Comparison of ENCODE assay signal across 1 cellular context in the genomic region with DNA sequence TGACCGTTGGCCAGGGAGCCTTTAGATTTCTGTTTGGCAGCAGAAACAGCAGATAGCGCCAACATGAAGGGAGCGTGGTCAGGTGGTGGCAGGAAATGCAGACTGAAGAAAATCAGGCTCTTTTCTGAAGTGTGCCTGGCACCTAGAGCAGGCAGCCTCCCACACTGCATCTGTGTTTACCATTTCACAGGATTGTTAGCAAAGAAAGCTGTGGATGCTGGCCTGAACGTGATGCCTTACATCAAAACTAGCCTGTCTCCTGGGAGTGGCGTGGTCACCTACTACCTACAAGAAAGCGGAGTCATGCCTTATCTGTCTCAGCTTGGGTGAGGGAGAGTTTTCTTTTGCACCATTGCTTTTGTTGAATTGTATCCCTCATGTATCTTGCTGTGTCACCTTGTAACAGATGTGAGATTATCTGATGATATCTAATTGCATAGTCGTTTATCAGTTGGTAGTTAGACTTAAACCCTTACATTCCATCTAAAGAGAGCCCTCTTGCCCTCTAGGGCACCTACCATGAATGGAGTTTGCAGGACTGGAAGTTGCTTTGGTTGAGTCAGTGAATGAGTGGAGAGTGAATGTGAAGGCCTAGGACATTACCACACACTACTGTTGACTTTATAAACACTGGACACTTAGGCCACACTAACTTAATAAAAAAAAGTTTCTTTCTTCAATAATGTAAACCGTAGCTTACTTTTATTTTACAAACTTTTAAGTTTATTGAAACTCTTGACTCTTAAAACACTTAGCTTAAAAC.
A peak's percentile ranks its signal among the peaks of the same experiment; 100 is the strongest.
TF ChIP-seq lines count a peak whose summit lies in the region.

No MANE protein-coding gene starts in this region.

TF ChIP-seq in HepG2, 621 proteins besides CTCF, POLR2A, EP300 and RAD21 (continued from another document and continues in another):
- TF ChIP-seq FOXA3 (CRISPR knock-in tag; IDR thresholded peaks at IDR 0.05) (peak; percentile 46; the same call in 1 of the 2 replicates), ZFP37 (CRISPR knock-in tag; IDR thresholded peaks at IDR 0.05; ENCODE audit: borderline replicate concordance) (no peak), KDM6A (CRISPR knock-in tag; IDR thresholded peaks at IDR 0.05; ENCODE audit: low read depth) (no peak), NFIC (IDR thresholded peaks at IDR 0.05; ENCODE audit: low read length) (no peak), CEBPG (CRISPR knock-in tag; IDR thresholded peaks at IDR 0.05) (0 out of 2 replicates have a peak, but pooled peaks have one; percentile 15), ZNF430 (CRISPR knock-in tag; IDR thresholded peaks at IDR 0.05) (no peak), GATAD1 (CRISPR knock-in tag; IDR thresholded peaks at IDR 0.05) (no peak), MED13 (CRISPR knock-in tag; IDR thresholded peaks at IDR 0.05) (no peak), KLF16 (CRISPR knock-in tag; IDR thresholded peaks at IDR 0.05) (0 out of 4 replicates have a peak, but pooled peaks of 1 of the 2 experiments have one; percentile 24), HMGA1 (CRISPR knock-in tag; conservative IDR thresholded peaks at IDR 0.05) (no peak), GABPB1 (CRISPR knock-in tag; IDR thresholded peaks at IDR 0.05) (no peak), FOXK2 (IDR thresholded peaks at IDR 0.05) (no peak), ZNF75D (CRISPR knock-in tag; IDR thresholded peaks at IDR 0.05; ENCODE audit: borderline replicate concordance) (no peak), KAT8 (CRISPR knock-in tag; IDR thresholded peaks at IDR 0.05) (0 out of 2 replicates have a peak, but pooled peaks have one; percentile 18), ZNF615 (CRISPR knock-in tag; IDR thresholded peaks at IDR 0.05; ENCODE audit: borderline replicate concordance) (no peak), MAFF (IDR thresholded peaks at IDR 0.05; ENCODE audit: low read depth, low read length) (no peak), ZNF501 (CRISPR knock-in tag; IDR thresholded peaks at IDR 0.05) (no peak), ZNF747 (CRISPR knock-in tag; IDR thresholded peaks at IDR 0.05; ENCODE audit: borderline replicate concordance) (no peak), ZNF570 (CRISPR knock-in tag; IDR thresholded peaks at IDR 0.05; ENCODE audit: borderline replicate concordance) (no peak), ZNF563 (CRISPR knock-in tag; IDR thresholded peaks at IDR 0.05) (no peak), KLF11 (CRISPR knock-in tag; IDR thresholded peaks at IDR 0.05) (no peak), ZNF335 (CRISPR knock-in tag; IDR thresholded peaks at IDR 0.05) (no peak), ZNF350 (CRISPR knock-in tag; IDR thresholded peaks at IDR 0.05; ENCODE audit: borderline replicate concordance, low read depth) (no peak), SNAPC2 (CRISPR knock-in tag; IDR thresholded peaks at IDR 0.05) (no peak), TBX3 (IDR thresholded peaks at IDR 0.05; ENCODE audit: borderline replicate concordance) (no peak), HOXA9 (CRISPR knock-in tag; IDR thresholded peaks at IDR 0.05; ENCODE audit: borderline replicate concordance) (no peak), ZNF781 (CRISPR knock-in tag; IDR thresholded peaks at IDR 0.05; ENCODE audit: borderline replicate concordance, not compliant biosample characterization) (no peak), KDM3A (CRISPR knock-in tag; IDR thresholded peaks at IDR 0.05; ENCODE audit: low read depth) (no peak), RFX1 (IDR thresholded peaks at IDR 0.05) (no peak), NFE2L1 (CRISPR knock-in tag; IDR thresholded peaks at IDR 0.05; ENCODE audit: borderline replicate concordance) (no peak), TOPORS (CRISPR knock-in tag; IDR thresholded peaks at IDR 0.05) (no peak), RAD51 (IDR thresholded peaks at IDR 0.05; ENCODE audit: borderline replicate concordance) (no peak), CBX2 (IDR thresholded peaks at IDR 0.05; ENCODE audit: low read depth, low read length) (no peak), CBX2 (CRISPR knock-in tag; IDR thresholded peaks at IDR 0.05; ENCODE audit: low read depth) (no peak), ZNF441 (CRISPR knock-in tag; IDR thresholded peaks at IDR 0.05; ENCODE audit: borderline replicate concordance) (no peak), ZBTB7B (CRISPR knock-in tag; IDR thresholded peaks at IDR 0.05) (no peak), ZNF619 (CRISPR knock-in tag; IDR thresholded peaks at IDR 0.05) (no peak)
- TF ChIP-seq, protein P1, sequence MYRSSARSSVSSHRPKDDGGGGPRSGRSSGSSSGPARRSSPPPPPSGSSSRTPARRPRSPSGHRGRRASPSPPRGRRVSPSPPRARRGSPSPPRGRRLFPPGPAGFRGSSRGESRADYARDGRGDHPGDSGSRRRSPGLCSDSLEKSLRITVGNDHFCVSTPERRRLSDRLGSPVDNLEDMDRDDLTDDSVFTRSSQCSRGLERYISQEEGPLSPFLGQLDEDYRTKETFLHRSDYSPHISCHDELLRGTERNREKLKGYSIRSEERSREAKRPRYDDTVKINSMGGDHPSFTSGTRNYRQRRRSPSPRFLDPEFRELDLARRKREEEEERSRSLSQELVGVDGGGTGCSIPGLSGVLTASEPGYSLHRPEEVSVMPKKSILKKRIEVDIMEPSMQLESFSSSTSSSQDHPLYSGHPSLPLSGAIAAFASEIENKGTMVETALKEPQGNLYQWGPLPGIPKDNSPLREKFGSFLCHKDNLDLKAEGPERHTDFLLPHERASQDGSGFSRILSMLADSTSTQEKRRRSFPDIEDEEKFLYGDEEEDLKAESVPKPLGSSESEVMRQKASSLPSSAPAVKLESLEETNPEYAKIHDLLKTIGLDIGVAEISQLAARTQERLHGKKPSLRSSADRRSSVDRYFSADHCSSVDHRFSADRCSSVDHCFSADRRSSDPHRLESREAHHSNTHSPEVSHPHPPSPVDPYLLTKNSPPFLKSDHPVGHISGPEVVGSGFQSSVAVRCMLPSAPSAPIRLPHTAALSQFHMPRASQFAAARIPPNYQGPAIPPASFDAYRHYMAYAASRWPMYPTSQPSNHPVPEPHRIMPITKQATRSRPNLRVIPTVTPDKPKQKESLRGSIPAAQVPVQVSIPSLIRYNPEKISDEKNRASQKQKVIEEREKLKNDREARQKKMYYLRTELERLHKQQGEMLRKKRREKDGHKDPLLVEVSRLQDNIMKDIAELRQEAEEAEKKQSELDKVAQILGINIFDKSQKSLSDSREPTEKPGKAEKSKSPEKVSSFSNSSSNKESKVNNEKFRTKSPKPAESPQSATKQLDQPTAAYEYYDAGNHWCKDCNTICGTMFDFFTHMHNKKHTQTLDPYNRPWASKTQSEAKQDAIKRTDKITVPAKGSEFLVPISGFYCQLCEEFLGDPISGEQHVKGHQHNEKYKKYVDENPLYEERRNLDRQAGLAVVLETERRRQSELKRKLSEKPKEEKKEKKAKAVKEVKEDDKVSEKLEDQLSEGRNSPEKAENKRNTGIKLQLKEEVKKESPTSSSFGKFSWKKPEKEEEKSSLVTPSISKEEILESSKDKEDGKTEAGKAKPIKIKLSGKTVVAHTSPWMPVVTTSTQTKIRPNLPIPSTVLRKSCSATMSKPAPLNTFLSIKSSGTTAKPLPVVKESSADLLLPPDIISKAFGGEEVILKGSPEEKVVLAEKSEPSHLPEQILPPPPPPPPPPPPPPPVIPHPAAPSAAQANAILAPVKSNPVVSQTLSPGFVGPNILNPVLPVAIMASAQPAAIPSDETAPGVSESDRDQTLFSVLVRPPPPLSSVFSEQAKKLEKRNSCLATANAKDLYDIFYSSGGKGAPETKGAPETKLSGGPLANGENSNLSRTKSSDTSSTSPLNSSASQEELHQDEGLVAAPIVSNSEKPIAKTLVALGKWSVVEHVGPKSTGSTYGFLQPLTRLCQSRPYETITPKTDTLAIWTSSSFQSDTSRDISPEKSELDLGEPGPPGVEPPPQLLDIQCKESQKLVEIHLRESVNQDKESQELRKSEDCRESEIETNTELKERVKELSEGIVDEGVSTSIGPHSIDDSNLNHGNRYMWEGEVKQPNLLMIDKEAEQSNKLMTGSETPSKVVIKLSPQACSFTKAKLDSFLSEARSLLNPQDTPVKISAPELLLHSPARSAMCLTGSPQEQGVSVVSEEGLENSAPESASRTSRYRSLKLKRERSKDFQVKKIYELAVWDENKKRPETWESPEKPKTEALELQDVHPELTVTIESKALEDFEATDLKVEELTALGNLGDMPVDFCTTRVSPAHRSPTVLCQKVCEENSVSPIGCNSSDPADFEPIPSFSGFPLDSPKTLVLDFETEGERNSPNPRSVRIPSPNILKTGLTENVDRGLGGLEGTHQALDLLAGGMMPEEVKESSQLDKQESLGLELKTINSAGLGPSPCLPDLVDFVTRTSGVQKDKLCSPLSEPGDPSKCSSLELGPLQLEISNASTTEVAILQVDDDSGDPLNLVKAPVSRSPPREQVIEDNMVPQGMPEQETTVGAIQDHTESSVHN (CRISPR knock-in tag; IDR thresholded peaks at IDR 0.05) = no peak
- TF ChIP-seq, protein P2, sequence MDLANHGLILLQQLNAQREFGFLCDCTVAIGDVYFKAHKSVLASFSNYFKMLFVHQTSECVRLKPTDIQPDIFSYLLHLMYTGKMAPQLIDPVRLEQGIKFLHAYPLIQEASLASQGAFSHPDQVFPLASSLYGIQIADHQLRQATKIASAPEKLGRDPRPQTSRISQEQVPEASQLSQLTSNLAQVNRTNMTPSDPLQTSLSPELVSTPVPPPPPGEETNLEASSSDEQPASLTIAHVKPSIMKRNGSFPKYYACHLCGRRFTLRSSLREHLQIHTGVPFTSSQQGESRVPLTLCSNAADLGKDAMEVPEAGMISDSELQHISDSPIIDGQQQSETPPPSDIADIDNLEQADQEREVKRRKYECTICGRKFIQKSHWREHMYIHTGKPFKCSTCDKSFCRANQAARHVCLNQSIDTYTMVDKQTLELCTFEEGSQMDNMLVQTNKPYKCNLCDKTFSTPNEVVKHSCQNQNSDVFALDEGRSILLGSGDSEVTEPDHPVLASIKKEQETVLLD (CRISPR knock-in tag; IDR thresholded peaks at IDR 0.05; ENCODE audit: low read depth) = no peak
- TF ChIP-seq, protein P3, sequence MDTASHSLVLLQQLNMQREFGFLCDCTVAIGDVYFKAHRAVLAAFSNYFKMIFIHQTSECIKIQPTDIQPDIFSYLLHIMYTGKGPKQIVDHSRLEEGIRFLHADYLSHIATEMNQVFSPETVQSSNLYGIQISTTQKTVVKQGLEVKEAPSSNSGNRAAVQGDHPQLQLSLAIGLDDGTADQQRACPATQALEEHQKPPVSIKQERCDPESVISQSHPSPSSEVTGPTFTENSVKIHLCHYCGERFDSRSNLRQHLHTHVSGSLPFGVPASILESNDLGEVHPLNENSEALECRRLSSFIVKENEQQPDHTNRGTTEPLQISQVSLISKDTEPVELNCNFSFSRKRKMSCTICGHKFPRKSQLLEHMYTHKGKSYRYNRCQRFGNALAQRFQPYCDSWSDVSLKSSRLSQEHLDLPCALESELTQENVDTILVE (CRISPR knock-in tag; IDR thresholded peaks at IDR 0.05) = peak; percentile 36; the same call in 1 of the 2 replicates
- TF ChIP-seq, protein P4, sequence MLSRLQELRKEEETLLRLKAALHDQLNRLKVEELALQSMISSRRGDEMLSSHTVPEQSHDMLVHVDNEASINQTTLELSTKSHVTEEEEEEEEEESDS (CRISPR knock-in tag; IDR thresholded peaks at IDR 0.05; ENCODE audit: borderline replicate concordance) = no peak
- TF ChIP-seq, protein P5, sequence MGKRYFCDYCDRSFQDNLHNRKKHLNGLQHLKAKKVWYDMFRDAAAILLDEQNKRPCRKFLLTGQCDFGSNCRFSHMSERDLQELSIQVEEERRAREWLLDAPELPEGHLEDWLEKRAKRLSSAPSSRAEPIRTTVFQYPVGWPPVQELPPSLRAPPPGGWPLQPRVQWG (CRISPR knock-in tag; IDR thresholded peaks at IDR 0.05; ENCODE audit: borderline replicate concordance, low read depth) = no peak
- TF ChIP-seq, protein P6, sequence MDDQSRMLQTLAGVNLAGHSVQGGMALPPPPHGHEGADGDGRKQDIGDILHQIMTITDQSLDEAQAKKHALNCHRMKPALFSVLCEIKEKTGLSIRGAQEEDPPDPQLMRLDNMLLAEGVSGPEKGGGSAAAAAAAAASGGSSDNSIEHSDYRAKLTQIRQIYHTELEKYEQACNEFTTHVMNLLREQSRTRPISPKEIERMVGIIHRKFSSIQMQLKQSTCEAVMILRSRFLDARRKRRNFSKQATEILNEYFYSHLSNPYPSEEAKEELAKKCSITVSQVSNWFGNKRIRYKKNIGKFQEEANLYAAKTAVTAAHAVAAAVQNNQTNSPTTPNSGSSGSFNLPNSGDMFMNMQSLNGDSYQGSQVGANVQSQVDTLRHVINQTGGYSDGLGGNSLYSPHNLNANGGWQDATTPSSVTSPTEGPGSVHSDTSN (CRISPR knock-in tag; IDR thresholded peaks at IDR 0.05; ENCODE audit: borderline replicate concordance) = no peak
- TF ChIP-seq, protein P7, sequence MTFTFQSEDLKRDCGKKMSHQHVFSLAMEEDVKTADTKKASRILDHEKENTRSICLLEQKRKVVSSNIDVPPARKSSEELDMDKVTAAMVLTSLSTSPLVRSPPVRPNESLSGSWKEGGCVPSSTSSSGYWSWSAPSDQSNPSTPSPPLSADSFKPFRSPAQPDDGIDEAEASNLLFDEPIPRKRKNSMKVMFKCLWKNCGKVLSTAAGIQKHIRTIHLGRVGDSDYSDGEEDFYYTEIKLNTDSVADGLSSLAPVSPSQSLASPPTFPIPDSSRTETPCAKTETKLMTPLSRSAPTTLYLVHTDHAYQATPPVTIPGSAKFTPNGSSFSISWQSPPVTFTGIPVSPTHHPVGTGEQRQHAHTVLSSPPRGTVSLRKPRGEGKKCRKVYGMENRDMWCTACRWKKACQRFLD (CRISPR knock-in tag; IDR thresholded peaks at IDR 0.05; ENCODE audit: borderline replicate concordance) = no peak
- TF ChIP-seq, protein P8, sequence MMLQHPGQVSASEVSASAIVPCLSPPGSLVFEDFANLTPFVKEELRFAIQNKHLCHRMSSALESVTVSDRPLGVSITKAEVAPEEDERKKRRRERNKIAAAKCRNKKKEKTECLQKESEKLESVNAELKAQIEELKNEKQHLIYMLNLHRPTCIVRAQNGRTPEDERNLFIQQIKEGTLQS (CRISPR knock-in tag; IDR thresholded peaks at IDR 0.05) = no peak
- TF ChIP-seq, protein P9, sequence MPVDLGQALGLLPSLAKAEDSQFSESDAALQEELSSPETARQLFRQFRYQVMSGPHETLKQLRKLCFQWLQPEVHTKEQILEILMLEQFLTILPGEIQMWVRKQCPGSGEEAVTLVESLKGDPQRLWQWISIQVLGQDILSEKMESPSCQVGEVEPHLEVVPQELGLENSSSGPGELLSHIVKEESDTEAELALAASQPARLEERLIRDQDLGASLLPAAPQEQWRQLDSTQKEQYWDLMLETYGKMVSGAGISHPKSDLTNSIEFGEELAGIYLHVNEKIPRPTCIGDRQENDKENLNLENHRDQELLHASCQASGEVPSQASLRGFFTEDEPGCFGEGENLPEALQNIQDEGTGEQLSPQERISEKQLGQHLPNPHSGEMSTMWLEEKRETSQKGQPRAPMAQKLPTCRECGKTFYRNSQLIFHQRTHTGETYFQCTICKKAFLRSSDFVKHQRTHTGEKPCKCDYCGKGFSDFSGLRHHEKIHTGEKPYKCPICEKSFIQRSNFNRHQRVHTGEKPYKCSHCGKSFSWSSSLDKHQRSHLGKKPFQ (CRISPR knock-in tag; IDR thresholded peaks at IDR 0.05; ENCODE audit: insufficient replicate concordance) = no peak
- TF ChIP-seq, protein P10, sequence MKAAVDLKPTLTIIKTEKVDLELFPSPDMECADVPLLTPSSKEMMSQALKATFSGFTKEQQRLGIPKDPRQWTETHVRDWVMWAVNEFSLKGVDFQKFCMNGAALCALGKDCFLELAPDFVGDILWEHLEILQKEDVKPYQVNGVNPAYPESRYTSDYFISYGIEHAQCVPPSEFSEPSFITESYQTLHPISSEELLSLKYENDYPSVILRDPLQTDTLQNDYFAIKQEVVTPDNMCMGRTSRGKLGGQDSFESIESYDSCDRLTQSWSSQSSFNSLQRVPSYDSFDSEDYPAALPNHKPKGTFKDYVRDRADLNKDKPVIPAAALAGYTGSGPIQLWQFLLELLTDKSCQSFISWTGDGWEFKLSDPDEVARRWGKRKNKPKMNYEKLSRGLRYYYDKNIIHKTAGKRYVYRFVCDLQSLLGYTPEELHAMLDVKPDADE (CRISPR knock-in tag; IDR thresholded peaks at IDR 0.05) = no peak
